ENCODE assay signal across 12 cellular contexts in genomic region chr4:163111588-163111987, GRCh38. TPM values are rescaled to one million over a fixed set of nuclear protein-coding genes. Genes with fewer than 3 reads are reported as not detected.
DNase-seq lines count a peak whose midpoint lies in the region; TF ChIP-seq lines count a peak whose summit lies in the region.
"Had no signal": no experiment of that assay in that cellular context is flagged by ENCODE, and none has a peak within 500 bp of the region (broad histone marks: within the 10 kb centered on the region; RNA-seq: fewer than 3 reads in every experiment).

No MANE protein-coding gene starts in this region.

- 42 to 57% (median 54%) methylated on average over 5 of the region's 5 CpGs for WGBS in adrenal gland, 4 donors

- DNase-seq in SIG-M5 treated with dmso at 0.1 percent for 504 hours (lab: John Stamatoyannopoulos, UW; ENCODE audit: unreplicated experiment), result peak; percentile 16
- no peak for DNase-seq in SIG-M5 (lab: John Stamatoyannopoulos, UW)
- no peak for DNase-seq in adrenal gland
- peak; percentile 31 for DNase-seq in iPS-NIHi11 (ENCODE audit: low spot score)
- DNase-seq in tibial artery, result no peak
- no peak for DNase-seq in GM20000 (ENCODE audit: low spot score)
- DNase-seq in NCI-H2196 (lab: John Stamatoyannopoulos, UW; ENCODE audit: unreplicated experiment), result no peak
- DNase-seq in NCI-H2107 (lab: John Stamatoyannopoulos, UW), result no peak
- DNase-seq: activated gamma-delta T cell, NCI-H524 treated with DMSO at 0.1 percent for 48 hours, T1000 had no signal

- no peak for TF ChIP-seq POLR2A in adrenal gland (IDR thresholded peaks at IDR 0.05)

- no peaks in the 10 kb centered on the region for H3K36me3 ChIP-seq in adrenal gland (replicated peaks in 1 of 2)
- H3K36me3 ChIP-seq in tibial artery, result no peaks in the 10 kb centered on the region

- no peaks in the 10 kb centered on the region for H3K27me3 ChIP-seq in adrenal gland
- no peaks in the 10 kb centered on the region for H3K27me3 ChIP-seq in tibial artery

- intact Hi-C loops in adrenal gland (cut with DNase I) (no loop called here), tibial artery (cut with DNase I; ENCODE audit: low total_unique reads) (no loop called here)

- peak in 5 of 6 experiments; percentile 11 to 36 (median 34) for TF ChIP-seq CTCF in adrenal gland (IDR thresholded peaks at IDR 0.05)
- peak; percentile 31 to 39 for TF ChIP-seq CTCF in tibial artery (IDR thresholded peaks at IDR 0.05)
- no peak for TF ChIP-seq CTCF in GM20000 (IDR thresholded peaks at IDR 0.05; ENCODE audit: extremely low read depth, missing control alignments)

- no peaks in the 10 kb centered on the region for H3K9me3 ChIP-seq in adrenal gland (replicated peaks in 1 of 3)
- no peaks in the 10 kb centered on the region for H3K9me3 ChIP-seq in tibial artery

- no peak overlapping the region for H3K4me3 ChIP-seq in adrenal gland
- H3K4me3 ChIP-seq in tibial artery, result no peak overlapping the region
- H3K4me3 ChIP-seq: skin epidermis had no signal

- H3K27ac ChIP-seq in adrenal gland (no peak overlapping the region), tibial artery (no peak overlapping the region)
- H3K27ac ChIP-seq: skin epidermis had no signal

- H3K4me1 ChIP-seq in adrenal gland (replicated peaks in 1 of 2) (no peaks in the 10 kb centered on the region), tibial artery (peaks cover 0 to 17% (median 2%) of the 10 kb centered on the region in 4 donors)

RNA-seq across cellular contexts. Expression of gene NAF1, which starts 55.1 kb away (rescaled TPM):
- total RNA-seq in adrenal gland, result 10 to 100 TPM in 7 of 8 donors, 1 to 10 TPM in 1; 9.5 to 29.1 (median 19.7) TPM
- 10 to 100 TPM in 1 of 3 donors, 1 to 10 TPM in 2; 2.9 to 16.9 (median 3.8) TPM for polyA plus RNA-seq in adrenal gland

Comparison
In these comparisons a context has a peak if more than half of its experiments do, and no peak if none do; other contexts are left out.
1. DNase-seq: peak in SIG-M5 treated with dmso at 0.1 percent for 504 hours (single experiment) and iPS-NIHi11 (single experiment); none in SIG-M5 (single experiment), adrenal gland (0 of 7), tibial artery (0 of 2), GM20000 (single experiment), NCI-H2196 (single experiment) and NCI-H2107 (single experiment).